ENCODE assay signal across 17 cellular contexts in the genomic region with DNA sequence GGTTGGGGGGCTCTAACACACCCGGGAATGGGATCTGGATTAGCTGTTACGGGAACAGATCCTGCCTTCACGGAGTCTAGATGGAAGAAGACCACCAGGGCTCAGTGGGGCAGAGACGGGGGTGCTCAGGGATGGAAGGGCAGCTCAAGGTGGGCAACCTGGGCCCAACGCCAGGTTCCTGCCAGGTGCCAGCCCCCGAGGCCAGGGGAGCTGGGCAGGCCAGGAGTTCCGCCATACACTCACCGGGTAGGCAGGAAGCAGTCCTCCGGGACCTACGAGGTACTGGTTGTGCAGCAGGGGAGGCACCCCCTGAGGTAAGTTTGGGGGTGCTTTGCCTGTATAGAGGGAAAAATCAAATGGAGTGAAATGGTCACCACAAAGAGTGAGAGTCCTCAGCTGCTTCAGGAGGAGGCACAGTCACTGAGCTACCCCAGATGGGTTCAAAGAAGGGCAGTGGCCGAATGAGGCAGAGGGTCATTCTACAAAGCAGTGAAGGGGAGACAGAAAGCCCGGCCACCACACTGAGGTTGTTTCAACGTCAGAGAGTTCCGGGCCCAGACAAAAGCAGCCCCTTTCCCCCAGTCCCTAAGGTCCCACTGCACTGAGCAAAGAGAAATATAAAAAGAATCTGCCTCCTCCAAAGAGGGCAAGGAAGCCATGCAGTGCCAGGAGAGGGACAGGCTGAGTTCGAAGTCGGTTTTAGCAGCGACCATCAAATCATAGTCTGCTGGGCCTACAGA.
A peak's percentile ranks its signal among the peaks of the same experiment; 100 is the strongest.
DNase-seq lines count a peak whose midpoint lies in the region; ATAC-seq and TF ChIP-seq lines count a peak whose summit lies in the region.
"Had no signal": no experiment of that assay in that cellular context is flagged by ENCODE, and none has a peak within 500 bp of the region (broad histone marks: within the 10 kb centered on the region; RNA-seq: fewer than 3 reads in every experiment).

No MANE protein-coding gene starts in this region.

- no peaks in the 10 kb centered on the region for H3K9me3 Mint-ChIP-seq in activated naive CD4-positive, alpha-beta T cell treated with anti-CD3 and anti-CD28 coated beads, Interleukin-2, amount 50 U/mL, for 24 hours
- H3K9me3 Mint-ChIP-seq in activated naive CD4-positive, alpha-beta T cell treated with anti-CD3 and anti-CD28 coated beads for 36 hours: no peaks in the 10 kb centered on the region
- no peaks in the 10 kb centered on the region for H3K9me3 Mint-ChIP-seq in GM23338
- peaks cover 17% of the 10 kb centered on the region for H3K9me3 Mint-ChIP-seq in glutamatergic neuron (ENCODE audit: unreplicated experiment)
- H3K9me3 Mint-ChIP-seq in stimulated activated effector memory CD8-positive, alpha-beta T cell treated with anti-CD3 and anti-CD28 coated beads, Interleukin-12 subunit alpha, Interleukin-12 subunit beta, amount 100 ng/mL, for 72 hours: no peaks in the 10 kb centered on the region

- intact Hi-C loops in activated naive CD4-positive, alpha-beta T cell treated with anti-CD3 and anti-CD28 coated beads for 36 hours (cut with micrococcal nuclease): loop anchor here (5.0 kb wide), 1 partner anchor 145 kb away; no protein-coding TSS in a partner anchor

- no peak overlapping the region for H3K4me3 Mint-ChIP-seq in activated naive CD4-positive, alpha-beta T cell treated with anti-CD3 and anti-CD28 coated beads, Interleukin-2, amount 50 U/mL, for 24 hours
- H3K4me3 Mint-ChIP-seq in activated naive CD4-positive, alpha-beta T cell treated with anti-CD3 and anti-CD28 coated beads for 36 hours: no peak overlapping the region
- H3K4me3 Mint-ChIP-seq in GM23338 (no peak overlapping the region), glutamatergic neuron (ENCODE audit: unreplicated experiment) (no peak overlapping the region)
- H3K4me3 Mint-ChIP-seq in stimulated activated effector memory CD8-positive, alpha-beta T cell treated with anti-CD3 and anti-CD28 coated beads, Interleukin-12 subunit alpha, Interleukin-12 subunit beta, amount 100 ng/mL, for 72 hours: no peak overlapping the region

- peaks cover 7% of the 10 kb centered on the region; the same call in 1 of the 2 replicates for H3F3A ChIP-seq in GM23338 (replicated peaks; ENCODE audit: low read depth)

- H3K4me3 ChIP-seq in GM23338: no peak overlapping the region

- no peak for DNase-seq in activated naive CD4-positive, alpha-beta T cell treated with anti-CD3 and anti-CD28 coated beads for 36 hours
- DNase-seq in GM23338 (ENCODE audit: low spot score): no peak
- DNase-seq in glutamatergic neuron: no peak
- DNase-seq in stimulated activated effector memory CD8-positive, alpha-beta T cell treated with anti-CD3 and anti-CD28 coated beads, Interleukin-12 subunit alpha, Interleukin-12 subunit beta, amount 100 ng/mL, for 72 hours (ENCODE audit: low spot score in 2 of 2): no peak
- DNase-seq in foreskin keratinocyte: no peak
- DNase-seq in GM03348 (ENCODE audit: low spot score): no peak
- DNase-seq in cerebellar cortex (ENCODE audit: low spot score): no peak
- DNase-seq: Calu3; DMS79; GOT3; KBM-7; NCI-H1048; NCI-H2227 treated with DMSO at 0.1 percent for 48 hours; NCI-H526; NK-92 treated with Interleukin-12 subunit alpha and Interleukin-12 subunit beta, amount 100 ng/mL, for 24 hours had no signal

- H3K79me2 ChIP-seq in GM23338 (replicated peaks; ENCODE audit: insufficient read depth): no peaks in the 10 kb centered on the region; the same call in 1 of the 2 replicates

- CTCF ChIA-PET in activated naive CD4-positive, alpha-beta T cell treated with anti-CD3 and anti-CD28 coated beads for 36 hours (lab: Charles Lee): interaction anchor here (3.6 to 5.3 kb wide), 2 partner anchors 13 to 113 kb away, joined by 19 to 21 read pairs; no protein-coding TSS in a partner anchor

- peak overlapping the region; percentile 79 for H3K27ac Mint-ChIP-seq in activated naive CD4-positive, alpha-beta T cell treated with anti-CD3 and anti-CD28 coated beads, Interleukin-2, amount 50 U/mL, for 24 hours
- H3K27ac Mint-ChIP-seq in activated naive CD4-positive, alpha-beta T cell treated with anti-CD3 and anti-CD28 coated beads for 36 hours: no peak overlapping the region
- H3K27ac Mint-ChIP-seq in GM23338 (no peak overlapping the region), glutamatergic neuron (ENCODE audit: unreplicated experiment) (peak overlapping the region; percentile 52)
- H3K27ac Mint-ChIP-seq in stimulated activated effector memory CD8-positive, alpha-beta T cell treated with anti-CD3 and anti-CD28 coated beads, Interleukin-12 subunit alpha, Interleukin-12 subunit beta, amount 100 ng/mL, for 72 hours: peak overlapping the region; percentile 71

- no peaks in the 10 kb centered on the region for H3K9me2 ChIP-seq in GM23338 (ENCODE audit: insufficient read depth)

- peaks cover 32% of the 10 kb centered on the region for H3K36me3 ChIP-seq in GM23338 (ENCODE audit: insufficient read depth)

- H3K27me3 ChIP-seq in GM23338 (ENCODE audit: insufficient read depth) (no peaks in the 10 kb centered on the region), foreskin keratinocyte (no peaks in the 10 kb centered on the region)

- ATAC-seq in GM23338: no peak
- no peak for ATAC-seq in stimulated activated effector memory CD8-positive, alpha-beta T cell treated with anti-CD3 and anti-CD28 coated beads, Interleukin-12 subunit alpha, Interleukin-12 subunit beta, amount 100 ng/mL, for 72 hours
- no peak for ATAC-seq in foreskin keratinocyte

- H3K36me3 Mint-ChIP-seq in activated naive CD4-positive, alpha-beta T cell treated with anti-CD3 and anti-CD28 coated beads, Interleukin-2, amount 50 U/mL, for 24 hours: peaks cover 5% of the 10 kb centered on the region
- H3K36me3 Mint-ChIP-seq in activated naive CD4-positive, alpha-beta T cell treated with anti-CD3 and anti-CD28 coated beads for 36 hours (ENCODE audit: low read depth): peaks cover 13% of the 10 kb centered on the region
- peaks cover 93% of the 10 kb centered on the region for H3K36me3 Mint-ChIP-seq in GM23338 (ENCODE audit: low read depth)
- H3K36me3 Mint-ChIP-seq in glutamatergic neuron (ENCODE audit: unreplicated experiment): peaks cover 6% of the 10 kb centered on the region
- peaks cover 95% of the 10 kb centered on the region for H3K36me3 Mint-ChIP-seq in stimulated activated effector memory CD8-positive, alpha-beta T cell treated with anti-CD3 and anti-CD28 coated beads, Interleukin-12 subunit alpha, Interleukin-12 subunit beta, amount 100 ng/mL, for 72 hours

- H3K27ac ChIP-seq in GM23338 (ENCODE audit: low read depth) (peak overlapping the region; percentile 90; the same call in 1 of the 2 replicates), foreskin keratinocyte (no peak overlapping the region)
- H3K27ac ChIP-seq: HL-60 had no signal

- H3K4me2 ChIP-seq in GM23338: no peak overlapping the region

- H3K27me3 Mint-ChIP-seq in activated naive CD4-positive, alpha-beta T cell treated with anti-CD3 and anti-CD28 coated beads, Interleukin-2, amount 50 U/mL, for 24 hours: no peaks in the 10 kb centered on the region
- no peaks in the 10 kb centered on the region for H3K27me3 Mint-ChIP-seq in activated naive CD4-positive, alpha-beta T cell treated with anti-CD3 and anti-CD28 coated beads for 36 hours (ENCODE audit: low read depth)
- peaks cover 26% of the 10 kb centered on the region for H3K27me3 Mint-ChIP-seq in GM23338 (ENCODE audit: insufficient read depth, low read depth, poor library complexity)
- peaks cover 10% of the 10 kb centered on the region for H3K27me3 Mint-ChIP-seq in glutamatergic neuron (ENCODE audit: unreplicated experiment)

- H3K4me1 Mint-ChIP-seq in activated naive CD4-positive, alpha-beta T cell treated with anti-CD3 and anti-CD28 coated beads, Interleukin-2, amount 50 U/mL, for 24 hours: no peaks in the 10 kb centered on the region
- no peaks in the 10 kb centered on the region for H3K4me1 Mint-ChIP-seq in activated naive CD4-positive, alpha-beta T cell treated with anti-CD3 and anti-CD28 coated beads for 36 hours (ENCODE audit: low read depth)
- peaks cover 10% of the 10 kb centered on the region for H3K4me1 Mint-ChIP-seq in GM23338
- H3K4me1 Mint-ChIP-seq in glutamatergic neuron (ENCODE audit: low read depth, unreplicated experiment): peaks cover 4% of the 10 kb centered on the region
- no peaks in the 10 kb centered on the region for H3K4me1 Mint-ChIP-seq in stimulated activated effector memory CD8-positive, alpha-beta T cell treated with anti-CD3 and anti-CD28 coated beads, Interleukin-12 subunit alpha, Interleukin-12 subunit beta, amount 100 ng/mL, for 72 hours

- peaks cover 20% of the 10 kb centered on the region for H4K20me1 ChIP-seq in GM23338 (replicated peaks; ENCODE audit: insufficient read depth)

- no peak for TF ChIP-seq CTCF in GM23338 (conservative IDR thresholded peaks at IDR 0.05; ENCODE audit: low read depth in 2 of 2)
- TF ChIP-seq CTCF in glutamatergic neuron (IDR thresholded peaks at IDR 0.05; ENCODE audit: partially characterized antibody, unreplicated experiment): no peak
- TF ChIP-seq CTCF in foreskin keratinocyte (conservative IDR thresholded peaks at IDR 0.05): no peak

- no peaks in the 10 kb centered on the region for H3K4me1 ChIP-seq in GM23338 (ENCODE audit: insufficient read depth)
- H3K4me1 ChIP-seq in foreskin keratinocyte: no peaks in the 10 kb centered on the region

- no peak overlapping the region for H2AFZ ChIP-seq in GM23338

TF ChIP-seq in GM23338, 12 proteins besides CTCF, POLR2A, EP300 and RAD21 (continues in another document):
- TF ChIP-seq, protein P1, sequence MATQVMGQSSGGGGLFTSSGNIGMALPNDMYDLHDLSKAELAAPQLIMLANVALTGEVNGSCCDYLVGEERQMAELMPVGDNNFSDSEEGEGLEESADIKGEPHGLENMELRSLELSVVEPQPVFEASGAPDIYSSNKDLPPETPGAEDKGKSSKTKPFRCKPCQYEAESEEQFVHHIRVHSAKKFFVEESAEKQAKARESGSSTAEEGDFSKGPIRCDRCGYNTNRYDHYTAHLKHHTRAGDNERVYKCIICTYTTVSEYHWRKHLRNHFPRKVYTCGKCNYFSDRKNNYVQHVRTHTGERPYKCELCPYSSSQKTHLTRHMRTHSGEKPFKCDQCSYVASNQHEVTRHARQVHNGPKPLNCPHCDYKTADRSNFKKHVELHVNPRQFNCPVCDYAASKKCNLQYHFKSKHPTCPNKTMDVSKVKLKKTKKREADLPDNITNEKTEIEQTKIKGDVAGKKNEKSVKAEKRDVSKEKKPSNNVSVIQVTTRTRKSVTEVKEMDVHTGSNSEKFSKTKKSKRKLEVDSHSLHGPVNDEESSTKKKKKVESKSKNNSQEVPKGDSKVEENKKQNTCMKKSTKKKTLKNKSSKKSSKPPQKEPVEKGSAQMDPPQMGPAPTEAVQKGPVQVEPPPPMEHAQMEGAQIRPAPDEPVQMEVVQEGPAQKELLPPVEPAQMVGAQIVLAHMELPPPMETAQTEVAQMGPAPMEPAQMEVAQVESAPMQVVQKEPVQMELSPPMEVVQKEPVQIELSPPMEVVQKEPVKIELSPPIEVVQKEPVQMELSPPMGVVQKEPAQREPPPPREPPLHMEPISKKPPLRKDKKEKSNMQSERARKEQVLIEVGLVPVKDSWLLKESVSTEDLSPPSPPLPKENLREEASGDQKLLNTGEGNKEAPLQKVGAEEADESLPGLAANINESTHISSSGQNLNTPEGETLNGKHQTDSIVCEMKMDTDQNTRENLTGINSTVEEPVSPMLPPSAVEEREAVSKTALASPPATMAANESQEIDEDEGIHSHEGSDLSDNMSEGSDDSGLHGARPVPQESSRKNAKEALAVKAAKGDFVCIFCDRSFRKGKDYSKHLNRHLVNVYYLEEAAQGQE (IDR thresholded peaks at IDR 0.05; ENCODE audit: unreplicated experiment): no peak

Comparison
In these comparisons a context has a peak if more than half of its experiments do, and no peak if none do; other contexts are left out.
1. H3K27ac Mint-ChIP-seq: peak in activated naive CD4-positive, alpha-beta T cell treated with anti-CD3 and anti-CD28 coated beads, Interleukin-2, amount 50 U/mL, for 24 hours (single experiment), glutamatergic neuron (single experiment) and stimulated activated effector memory CD8-positive, alpha-beta T cell treated with anti-CD3 and anti-CD28 coated beads, Interleukin-12 subunit alpha, Interleukin-12 subunit beta, amount 100 ng/mL, for 72 hours (single experiment); none in activated naive CD4-positive, alpha-beta T cell treated with anti-CD3 and anti-CD28 coated beads for 36 hours (single experiment) and GM23338 (single experiment).